ENCODE assay signal across 14 cellular contexts in genomic region chr1:38114231-38114630, GRCh38.
DNase-seq lines count a peak whose midpoint lies in the region; ATAC-seq and TF ChIP-seq lines count a peak whose summit lies in the region.
"Had no signal": no experiment of that assay in that cellular context is flagged by ENCODE, and none has a peak within 500 bp of the region (broad histone marks: within the 10 kb centered on the region; RNA-seq: fewer than 3 reads in every experiment).

No MANE protein-coding gene starts in this region.

- H3K9me3 Mint-ChIP-seq in MCF 10A (ENCODE audit: unreplicated experiment) (no peaks in the 10 kb centered on the region), activated B cell treated with CpG ODN at 0.5 μM for 24 hours (no peaks in the 10 kb centered on the region)

- no TSS peak for BruUV-seq in MCF 10A (replicated peaks; lab: Mats Ljungman, UMichigan)
- BruUV-seq in mammary epithelial cell (replicated peaks; lab: Mats Ljungman, UMichigan): no TSS peak

- no peak for TF ChIP-seq CTCF in MCF 10A (IDR thresholded peaks at IDR 0.05; ENCODE audit: unreplicated experiment)
- no peak for TF ChIP-seq CTCF in mammary epithelial cell (conservative IDR thresholded peaks at IDR 0.05 in 1 of 2, IDR thresholded peaks at IDR 0.05 in 1 of 2; ENCODE audit: extremely low read depth in 1 of 2, insufficient read depth in 1 of 2, low read depth in 1 of 2, low read length in 2 of 2)
- TF ChIP-seq CTCF in activated B cell treated with CpG ODN at 0.5 μM for 24 hours (IDR thresholded peaks at IDR 0.05): no peak
- TF ChIP-seq CTCF in stomach (IDR thresholded peaks at IDR 0.05): no peak
- TF ChIP-seq CTCF in thyroid gland (IDR thresholded peaks at IDR 0.05): no peak

- H3K9me3 ChIP-seq in mammary epithelial cell (replicated peaks; ENCODE audit: insufficient read depth, low read length) (no peaks in the 10 kb centered on the region), stomach (peaks cover 0 to 4% (median 2%) of the 10 kb centered on the region in 4 donors), thyroid gland (no peaks in the 10 kb centered on the region)

- no peaks in the 10 kb centered on the region for H3K27me3 Mint-ChIP-seq in MCF 10A (ENCODE audit: insufficient read depth, unreplicated experiment)
- H3K27me3 Mint-ChIP-seq in activated B cell treated with CpG ODN at 0.5 μM for 24 hours: no peaks in the 10 kb centered on the region

- intact Hi-C loops in MCF 10A (cut with micrococcal nuclease): no loop called here
- intact Hi-C loops in mammary epithelial cell (cut with micrococcal nuclease): no loop called here
- intact Hi-C loops in activated B cell treated with CpG ODN at 0.5 μM for 24 hours (cut with micrococcal nuclease): no loop called here
- intact Hi-C loops in stomach (cut with DNase I; ENCODE audit: low total_unique reads): no loop called here
- intact Hi-C loops in thyroid gland (cut with DNase I): no loop called here

- H3K27me3 ChIP-seq in mammary epithelial cell (ENCODE audit: insufficient read depth, low read length) (no peaks in the 10 kb centered on the region), stomach (no peaks in the 10 kb centered on the region), thyroid gland (no peaks in the 10 kb centered on the region)

- POLR2A ChIA-PET in MCF 10A (lab: Yijun Ruan, JAX): no interaction called here
- POLR2A ChIA-PET in activated B cell treated with CpG ODN at 0.5 μM for 24 hours (lab: Charles Lee): interaction anchor here (0.7 kb wide), 1 partner anchor 66 kb away, joined by 3 read pairs; no protein-coding TSS in a partner anchor

- no peak for TF ChIP-seq EP300 in stomach (IDR thresholded peaks at IDR 0.05)

- peaks cover 2% of the 10 kb centered on the region for H4K20me1 ChIP-seq in mammary epithelial cell (ENCODE audit: insufficient read depth, low read length)

- no peak overlapping the region for H3K9ac ChIP-seq in mammary epithelial cell (ENCODE audit: insufficient read depth, low read length)

- ATAC-seq in activated B cell treated with CpG ODN at 0.5 μM for 24 hours (ENCODE audit: low read depth) (peak; percentile 31), GM21526 (IDR thresholded peaks at IDR 0.05; ENCODE audit: low FRiP score, unreplicated experiment) (no peak)

- peak; percentile 81 for DNase-seq in MCF 10A (ENCODE audit: unreplicated experiment)
- DNase-seq in mammary epithelial cell: no peak
- no peak for DNase-seq in activated B cell treated with CpG ODN at 0.5 μM for 24 hours
- DNase-seq in hippocampal formation (lab: John Stamatoyannopoulos, UW): peak; percentile 54 to 70
- peak; percentile 30 for DNase-seq in stomach
- DNase-seq in thyroid gland: no peak
- DNase-seq in activated effector memory CD4-positive, alpha-beta T cell treated with Interleukin-2 at 50 U/mL for 16 hours: no peak
- DNase-seq: ACHN; activated CD4-positive, CD25-positive, alpha-beta regulatory T cell; cortex of kidney; DND-41; KBM-7; NCI-H2171 treated with DMSO at 0.1 percent for 48 hours had no signal

- H3K4me3 Mint-ChIP-seq in MCF 10A (ENCODE audit: unreplicated experiment) (no peak overlapping the region), activated B cell treated with CpG ODN at 0.5 μM for 24 hours (no peak overlapping the region)

- H3K36me3 ChIP-seq in mammary epithelial cell (ENCODE audit: insufficient read depth, low read length) (no peaks in the 10 kb centered on the region), stomach (no peaks in the 10 kb centered on the region), thyroid gland (no peaks in the 10 kb centered on the region)

- H3K27ac ChIP-seq in mammary epithelial cell (ENCODE audit: insufficient read depth, low read depth, low read length): no peak overlapping the region
- no peak overlapping the region for H3K27ac ChIP-seq in stomach
- no peak overlapping the region for H3K27ac ChIP-seq in thyroid gland

- TF ChIP-seq POLR2A in stomach (IDR thresholded peaks at IDR 0.05): no peak
- no peak for TF ChIP-seq POLR2A in thyroid gland (IDR thresholded peaks at IDR 0.05)

- WGBS in mammary epithelial cell (ENCODE audit: low coverage, missing lambda C conversion rate): 58% methylated on average over 10 of the region's 10 CpGs
- 33 to 47% (median 41%) methylated on average over 9 to 10 of the region's 10 CpGs for WGBS in stomach, 5 donors
- WGBS in thyroid gland, 2 donors: 59 to 70% methylated on average over 9 of the region's 10 CpGs

- no peaks in the 10 kb centered on the region for H3K79me2 ChIP-seq in mammary epithelial cell (ENCODE audit: insufficient read depth, low read length)

- H3K4me3 ChIP-seq in mammary epithelial cell (replicated peaks in 1 of 3; ENCODE audit: insufficient read depth in 1 of 3, low read depth in 2 of 3, low read length in 3 of 3): no peak overlapping the region
- H3K4me3 ChIP-seq in stomach: no peak overlapping the region
- no peak overlapping the region for H3K4me3 ChIP-seq in thyroid gland (replicated peaks in 1 of 3)

- dilution Hi-C loops in mammary epithelial cell (cut with HindIII; ENCODE audit: low sequenced_read_pairs): loop anchor here (5.0 kb wide), 1 partner anchor 62 kb away; no protein-coding TSS in a partner anchor

- no peak overlapping the region for H3K4me2 ChIP-seq in mammary epithelial cell (ENCODE audit: insufficient read depth, low read depth, low read length)

- in situ Hi-C loops in mammary epithelial cell (cut with MboI; ENCODE audit: low sequenced_read_pairs in 2 of 2): no loop called here

- H3K27ac Mint-ChIP-seq in MCF 10A (ENCODE audit: low read depth, unreplicated experiment) (no peak overlapping the region), activated B cell treated with CpG ODN at 0.5 μM for 24 hours (no peak overlapping the region)

- no peaks in the 10 kb centered on the region for H3K36me3 Mint-ChIP-seq in MCF 10A (ENCODE audit: insufficient read depth, unreplicated experiment)
- H3K36me3 Mint-ChIP-seq in activated B cell treated with CpG ODN at 0.5 μM for 24 hours (ENCODE audit: low read depth): no peaks in the 10 kb centered on the region

- no peak overlapping the region for H2AFZ ChIP-seq in mammary epithelial cell (ENCODE audit: low read depth, low read length)

- H3K4me1 Mint-ChIP-seq in MCF 10A (ENCODE audit: insufficient read depth, unreplicated experiment): peaks cover 33% of the 10 kb centered on the region
- H3K4me1 Mint-ChIP-seq in activated B cell treated with CpG ODN at 0.5 μM for 24 hours: peaks cover 3% of the 10 kb centered on the region

- peaks cover 18% of the 10 kb centered on the region for H3K4me1 ChIP-seq in mammary epithelial cell (ENCODE audit: insufficient read depth, low read length)
- H3K4me1 ChIP-seq in stomach: peaks cover 0 to 7% (median 0%) of the 10 kb centered on the region in 4 donors
- no peaks in the 10 kb centered on the region for H3K4me1 ChIP-seq in thyroid gland

- CTCF ChIA-PET in MCF 10A (lab: Yijun Ruan, JAX): interaction anchor here (0.6 to 2.0 kb wide), 8 partner anchors 16 to 708 kb away, joined by 3 to 8 read pairs (median 4); no protein-coding TSS in a partner anchor
- CTCF ChIA-PET in mammary epithelial cell (lab: Charles Lee; ENCODE audit: low non-redundant PET): no interaction called here
- CTCF ChIA-PET in activated B cell treated with CpG ODN at 0.5 μM for 24 hours (lab: Charles Lee): no interaction called here

Comparison
In these comparisons a context has a peak if more than half of its experiments do, and no peak if none do; other contexts are left out.
1. DNase-seq: peak in MCF 10A (single experiment), hippocampal formation (2 of 2) and stomach (single experiment); none in mammary epithelial cell (single experiment), activated B cell treated with CpG ODN at 0.5 μM for 24 hours (single experiment), thyroid gland (0 of 2) and activated effector memory CD4-positive, alpha-beta T cell treated with Interleukin-2 at 50 U/mL for 16 hours (single experiment).